ENCODE assay signal across 1 cellular context in genomic region chr7:29132980-29133379, GRCh38.
TF ChIP-seq lines count a peak whose summit lies in the region.

No MANE protein-coding gene starts in this region.

TF ChIP-seq in K562, 482 proteins besides CTCF, POLR2A, EP300 and RAD21 (continued from another document):
- no peak for TF ChIP-seq E2F8 (IDR thresholded peaks at IDR 0.05; ENCODE audit: low read depth, partially characterized antibody)
- peak; percentile 81 for TF ChIP-seq MAFK (IDR thresholded peaks at IDR 0.05; ENCODE audit: low read length)
- no peak for TF ChIP-seq SMAD3 (CRISPR knock-in tag; conservative IDR thresholded peaks at IDR 0.05)
- TF ChIP-seq MAFG (tag; conservative IDR thresholded peaks at IDR 0.05): peak; percentile 54; the same call in 1 of the 2 replicates
